8 cellular contexts compared by ENCODE assay signal in the genomic region with DNA sequence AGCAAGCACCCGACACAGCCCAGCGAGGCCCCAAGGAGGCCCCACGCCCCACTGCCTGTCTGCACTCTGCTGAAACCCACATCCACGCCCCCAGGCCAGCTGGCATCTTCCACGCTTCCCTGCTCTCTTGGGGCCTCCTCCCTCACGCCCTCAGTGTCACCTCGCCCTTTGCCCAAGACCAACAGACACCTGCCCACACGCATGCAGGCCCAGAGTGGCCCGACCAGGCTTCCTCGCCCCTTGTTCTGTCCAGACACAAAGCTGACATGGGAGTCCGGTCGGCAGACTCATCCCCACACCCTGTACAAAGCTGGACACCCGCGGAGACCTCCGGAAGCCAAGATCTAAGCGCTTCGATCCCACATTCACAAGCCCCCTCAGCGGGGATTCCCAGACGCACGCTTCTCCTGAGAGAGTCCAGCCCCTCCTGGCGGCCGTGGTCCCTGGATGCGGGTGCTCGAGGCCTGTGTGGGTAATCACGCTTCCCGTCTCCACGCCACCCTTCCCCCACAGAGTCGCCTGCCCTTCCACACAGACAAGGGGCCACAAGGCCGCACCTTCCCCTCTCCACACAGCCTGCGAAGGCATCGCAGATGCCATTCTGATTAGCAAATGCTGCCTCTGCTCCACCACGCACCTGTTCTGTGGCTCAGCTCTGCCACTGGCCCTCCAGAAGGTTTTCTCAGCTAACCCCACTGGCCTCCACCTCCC.
DNase-seq lines count a peak whose midpoint lies in the region; ATAC-seq and TF ChIP-seq lines count a peak whose summit lies in the region.

No MANE protein-coding gene starts in this region.

- TF ChIP-seq POLR2A in tibial nerve (IDR thresholded peaks at IDR 0.05), result no peak

- no peak for DNase-seq in T-helper 17 cell
- DNase-seq in progenitor cell of endocrine pancreas (ENCODE audit: low spot score, unreplicated experiment), result no peak
- no peak for DNase-seq in NCI-H146 treated with DMSO at 0.1 percent for 48 hours (lab: John Stamatoyannopoulos, UW; ENCODE audit: unreplicated experiment)
- no peak for DNase-seq in activated CD4-positive, alpha-beta T cell treated with anti-CD3 and anti-CD28 coated beads for 1 hour
- DNase-seq in tibial nerve (ENCODE audit: low spot score in 2 of 2), result no peak
- DNase-seq in NCI-H524 treated with DMSO at 0.1 percent for 48 hours (lab: John Stamatoyannopoulos, UW), result no peak

- peaks cover 4% of the 10 kb centered on the region for H3K4me1 Mint-ChIP-seq in T-helper 17 cell
- H3K4me1 Mint-ChIP-seq in progenitor cell of endocrine pancreas (ENCODE audit: low read depth), result peaks cover 9% of the 10 kb centered on the region

- H3K4me3 ChIP-seq in tibial nerve, result no peak overlapping the region

- 82 to 85% methylated on average over 32 of the region's 32 CpGs for WGBS in tibial nerve, 2 donors

- H3K27me3 Mint-ChIP-seq in T-helper 17 cell (no peaks in the 10 kb centered on the region), progenitor cell of endocrine pancreas (no peaks in the 10 kb centered on the region)

- H3K4me3 Mint-ChIP-seq in T-helper 17 cell (no peak overlapping the region), progenitor cell of endocrine pancreas (ENCODE audit: low read depth) (no peak overlapping the region)

- ATAC-seq in GM18907 (IDR thresholded peaks at IDR 0.05; ENCODE audit: unreplicated experiment), result peak; percentile 82
- ATAC-seq in HG02763 (IDR thresholded peaks at IDR 0.05; ENCODE audit: unreplicated experiment), result peak; percentile 81
- peak; percentile 71 for ATAC-seq in T-helper 17 cell

- TF ChIP-seq CTCF in progenitor cell of endocrine pancreas (IDR thresholded peaks at IDR 0.05; ENCODE audit: unreplicated experiment) (no peak), tibial nerve (IDR thresholded peaks at IDR 0.05) (no peak)

- no peaks in the 10 kb centered on the region for H3K36me3 ChIP-seq in tibial nerve

- no peaks in the 10 kb centered on the region for H3K9me3 ChIP-seq in T-helper 17 cell (ENCODE audit: control insufficient read depth, low read length, poor library complexity, severe bottlenecking)
- no peaks in the 10 kb centered on the region for H3K9me3 ChIP-seq in tibial nerve

- H3K27ac Mint-ChIP-seq in T-helper 17 cell (no peak overlapping the region), progenitor cell of endocrine pancreas (peak overlapping the region; percentile 65)

- H3K27ac ChIP-seq in tibial nerve, result peak overlapping the region in 1 of 4 donors; percentile 52

- H3K4me1 ChIP-seq in tibial nerve, result no peaks in the 10 kb centered on the region

- H3K27me3 ChIP-seq in tibial nerve, result no peaks in the 10 kb centered on the region

- H3K36me3 Mint-ChIP-seq in T-helper 17 cell (ENCODE audit: low read depth), result no peaks in the 10 kb centered on the region
- peaks cover 5% of the 10 kb centered on the region for H3K36me3 Mint-ChIP-seq in progenitor cell of endocrine pancreas (ENCODE audit: insufficient read depth)

- H3K9me3 Mint-ChIP-seq in progenitor cell of endocrine pancreas (ENCODE audit: low read depth), result peaks cover 3% of the 10 kb centered on the region

- no peak for TF ChIP-seq EP300 in tibial nerve (IDR thresholded peaks at IDR 0.05)
